26 cellular contexts compared by ENCODE assay signal in the genomic region with DNA sequence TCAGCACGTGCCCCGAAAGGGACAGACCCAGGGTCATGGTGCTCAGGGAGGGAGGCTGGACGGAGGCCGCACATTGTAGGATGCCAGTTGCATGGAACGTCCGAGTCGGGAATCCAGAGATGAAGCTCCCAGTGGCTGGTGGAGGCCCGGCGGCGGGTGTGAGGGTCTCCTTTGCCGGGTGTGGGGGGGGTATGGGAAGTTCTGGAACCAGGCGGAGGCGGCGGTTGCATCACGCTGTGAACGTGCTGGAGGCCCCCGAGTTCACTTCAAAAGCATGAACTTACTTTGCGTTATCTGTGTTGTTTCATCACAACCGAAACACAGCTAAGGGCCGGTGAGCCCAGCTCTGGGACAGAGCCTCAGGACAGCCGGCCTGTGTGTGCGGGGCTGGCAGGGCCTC.
DNase-seq lines count a peak whose midpoint lies in the region; ATAC-seq and TF ChIP-seq lines count a peak whose summit lies in the region.
"Had no signal": no experiment of that assay in that cellular context is flagged by ENCODE, and none has a peak within 500 bp of the region (broad histone marks: within the 10 kb centered on the region; RNA-seq: fewer than 3 reads in every experiment).

No MANE protein-coding gene starts in this region.

- H3K4me1 Mint-ChIP-seq in GM23338, result peaks cover 3% of the 10 kb centered on the region; the same call in 1 of the 3 replicates
- H3K4me1 Mint-ChIP-seq in glutamatergic neuron (ENCODE audit: low read depth, unreplicated experiment), result peaks cover 13% of the 10 kb centered on the region

- no peak overlapping the region for H3K27ac ChIP-seq in GM23338 (ENCODE audit: low read depth)
- H3K27ac ChIP-seq: C4-2B had no signal

- H3K36me3 ChIP-seq in GM23338 (ENCODE audit: insufficient read depth), result no peaks in the 10 kb centered on the region
- H3K36me3 ChIP-seq: MG63 had no signal

- ATAC-seq in Right ventricle myocardium superior (ENCODE audit: poor library complexity) (no peak), GM23338 (no peak), sciatic nerve (peak; percentile 53), GM18517 (IDR thresholded peaks at IDR 0.05; ENCODE audit: unreplicated experiment) (no peak), HG03378 (IDR thresholded peaks at IDR 0.05; ENCODE audit: unreplicated experiment) (no peak)
- ATAC-seq: CD8-positive, alpha-beta T cell; HCT116; PC-3 had no signal

- no peak overlapping the region for H2AFZ ChIP-seq in GM23338

- H3K79me2 ChIP-seq in GM23338 (replicated peaks; ENCODE audit: insufficient read depth), result no peaks in the 10 kb centered on the region

- H3K4me1 ChIP-seq in GM23338 (ENCODE audit: insufficient read depth), result no peaks in the 10 kb centered on the region
- H3K4me1 ChIP-seq: Caco-2 had no signal

- H3K27ac Mint-ChIP-seq in GM23338 (peak overlapping the region; percentile 60; the same call in 1 of the 2 replicates), glutamatergic neuron (ENCODE audit: unreplicated experiment) (no peak overlapping the region)
- H3K27ac Mint-ChIP-seq: CD8-positive, alpha-beta T cell had no signal

- H3K4me3 ChIP-seq in GM23338, result no peak overlapping the region
- H3K4me3 ChIP-seq: MG63 had no signal

- no peaks in the 10 kb centered on the region for H3F3A ChIP-seq in GM23338 (replicated peaks; ENCODE audit: low read depth)

- H3K4me3 Mint-ChIP-seq in GM23338 (no peak overlapping the region), glutamatergic neuron (ENCODE audit: unreplicated experiment) (no peak overlapping the region)
- H3K4me3 Mint-ChIP-seq: CD8-positive, alpha-beta T cell had no signal

- intact Hi-C loops in Right ventricle myocardium superior (cut with DNase I), result no loop called here
- intact Hi-C loops in cardiac septum (cut with DNase I), result no loop called here
- intact Hi-C loops in sciatic nerve (cut with DNase I), result no loop called here

- no peaks in the 10 kb centered on the region for H4K20me1 ChIP-seq in GM23338 (replicated peaks; ENCODE audit: insufficient read depth)

- no peaks in the 10 kb centered on the region for H3K9me2 ChIP-seq in GM23338 (ENCODE audit: insufficient read depth)

- DNase-seq in Right ventricle myocardium superior (peak; percentile 15), cardiac septum (ENCODE audit: low spot score) (no peak), GM23338 (ENCODE audit: low spot score) (no peak), glutamatergic neuron (peak; percentile 16), sciatic nerve (ENCODE audit: low spot score) (no peak), HCEC 1CT (no peak)
- DNase-seq: 8988T; ACHN; Caco-2; CD8-positive, alpha-beta T cell; GOT3; IMR-90; KG1; MG63; NCI-H1105 treated with DMSO at 0.1 percent for 48 hours; NCI-H146; NCI-H1930; NCI-H446; NCI-H524 treated with DMSO at 0.1 percent for 48 hours; NCI-H82; NK-92 treated with Interleukin-12 subunit alpha and Interleukin-12 subunit beta, amount 100 ng/mL, for 24 hours; PC-3 had no signal

- H3K36me3 Mint-ChIP-seq in GM23338 (ENCODE audit: low read depth) (no peaks in the 10 kb centered on the region), glutamatergic neuron (ENCODE audit: unreplicated experiment) (peaks cover 5% of the 10 kb centered on the region)

- TF ChIP-seq CTCF in GM23338 (conservative IDR thresholded peaks at IDR 0.05; ENCODE audit: low read depth in 2 of 2), result no peak
- TF ChIP-seq CTCF in glutamatergic neuron (IDR thresholded peaks at IDR 0.05; ENCODE audit: partially characterized antibody, unreplicated experiment), result no peak

- H3K4me2 ChIP-seq in GM23338, result no peak overlapping the region

- peaks cover 3% of the 10 kb centered on the region for H3K27me3 Mint-ChIP-seq in GM23338 (ENCODE audit: insufficient read depth, low read depth, poor library complexity)
- H3K27me3 Mint-ChIP-seq in glutamatergic neuron (ENCODE audit: unreplicated experiment), result peaks cover 4% of the 10 kb centered on the region

- H3K27me3 ChIP-seq in GM23338 (ENCODE audit: insufficient read depth), result no peaks in the 10 kb centered on the region
- H3K27me3 ChIP-seq: MG63 had no signal

- H3K9me3 Mint-ChIP-seq in GM23338 (no peaks in the 10 kb centered on the region), glutamatergic neuron (ENCODE audit: unreplicated experiment) (peaks cover 7% of the 10 kb centered on the region)
- H3K9me3 Mint-ChIP-seq: CD8-positive, alpha-beta T cell had no signal

TF ChIP-seq in GM23338, 12 proteins besides CTCF, POLR2A, EP300 and RAD21:
- TF ChIP-seq ZNF114 (CRISPR knock-in tag; IDR thresholded peaks at IDR 0.05), result no peak
- TF ChIP-seq JUNB (IDR thresholded peaks at IDR 0.05; ENCODE audit: unreplicated experiment), result no peak
- TF ChIP-seq STAT1 (IDR thresholded peaks at IDR 0.05; ENCODE audit: unreplicated experiment), result no peak
- TF ChIP-seq EZH2phosphoT487 (IDR thresholded peaks at IDR 0.05; ENCODE audit: unreplicated experiment), result no peak
- TF ChIP-seq, protein P1, sequence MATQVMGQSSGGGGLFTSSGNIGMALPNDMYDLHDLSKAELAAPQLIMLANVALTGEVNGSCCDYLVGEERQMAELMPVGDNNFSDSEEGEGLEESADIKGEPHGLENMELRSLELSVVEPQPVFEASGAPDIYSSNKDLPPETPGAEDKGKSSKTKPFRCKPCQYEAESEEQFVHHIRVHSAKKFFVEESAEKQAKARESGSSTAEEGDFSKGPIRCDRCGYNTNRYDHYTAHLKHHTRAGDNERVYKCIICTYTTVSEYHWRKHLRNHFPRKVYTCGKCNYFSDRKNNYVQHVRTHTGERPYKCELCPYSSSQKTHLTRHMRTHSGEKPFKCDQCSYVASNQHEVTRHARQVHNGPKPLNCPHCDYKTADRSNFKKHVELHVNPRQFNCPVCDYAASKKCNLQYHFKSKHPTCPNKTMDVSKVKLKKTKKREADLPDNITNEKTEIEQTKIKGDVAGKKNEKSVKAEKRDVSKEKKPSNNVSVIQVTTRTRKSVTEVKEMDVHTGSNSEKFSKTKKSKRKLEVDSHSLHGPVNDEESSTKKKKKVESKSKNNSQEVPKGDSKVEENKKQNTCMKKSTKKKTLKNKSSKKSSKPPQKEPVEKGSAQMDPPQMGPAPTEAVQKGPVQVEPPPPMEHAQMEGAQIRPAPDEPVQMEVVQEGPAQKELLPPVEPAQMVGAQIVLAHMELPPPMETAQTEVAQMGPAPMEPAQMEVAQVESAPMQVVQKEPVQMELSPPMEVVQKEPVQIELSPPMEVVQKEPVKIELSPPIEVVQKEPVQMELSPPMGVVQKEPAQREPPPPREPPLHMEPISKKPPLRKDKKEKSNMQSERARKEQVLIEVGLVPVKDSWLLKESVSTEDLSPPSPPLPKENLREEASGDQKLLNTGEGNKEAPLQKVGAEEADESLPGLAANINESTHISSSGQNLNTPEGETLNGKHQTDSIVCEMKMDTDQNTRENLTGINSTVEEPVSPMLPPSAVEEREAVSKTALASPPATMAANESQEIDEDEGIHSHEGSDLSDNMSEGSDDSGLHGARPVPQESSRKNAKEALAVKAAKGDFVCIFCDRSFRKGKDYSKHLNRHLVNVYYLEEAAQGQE (IDR thresholded peaks at IDR 0.05; ENCODE audit: unreplicated experiment), result no peak
- TF ChIP-seq, protein P2, sequence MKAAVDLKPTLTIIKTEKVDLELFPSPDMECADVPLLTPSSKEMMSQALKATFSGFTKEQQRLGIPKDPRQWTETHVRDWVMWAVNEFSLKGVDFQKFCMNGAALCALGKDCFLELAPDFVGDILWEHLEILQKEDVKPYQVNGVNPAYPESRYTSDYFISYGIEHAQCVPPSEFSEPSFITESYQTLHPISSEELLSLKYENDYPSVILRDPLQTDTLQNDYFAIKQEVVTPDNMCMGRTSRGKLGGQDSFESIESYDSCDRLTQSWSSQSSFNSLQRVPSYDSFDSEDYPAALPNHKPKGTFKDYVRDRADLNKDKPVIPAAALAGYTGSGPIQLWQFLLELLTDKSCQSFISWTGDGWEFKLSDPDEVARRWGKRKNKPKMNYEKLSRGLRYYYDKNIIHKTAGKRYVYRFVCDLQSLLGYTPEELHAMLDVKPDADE (IDR thresholded peaks at IDR 0.05), result no peak
- no peak for TF ChIP-seq CREB1 (CRISPR knock-in tag; IDR thresholded peaks at IDR 0.05; ENCODE audit: low read depth)
- no peak for TF ChIP-seq POLR2AphosphoS5 (IDR thresholded peaks at IDR 0.05; ENCODE audit: low read depth)

Comparison
In these comparisons a context has a peak if more than half of its experiments do, and no peak if none do; other contexts are left out.
1. DNase-seq: peak in Right ventricle myocardium superior (single experiment) and glutamatergic neuron (single experiment); none in cardiac septum (single experiment), GM23338 (single experiment), sciatic nerve (single experiment) and HCEC 1CT (single experiment).